Comparison of ENCODE assay signal across 19 cellular contexts in genomic region chr6:100518588-100518987, GRCh38. TPM values are rescaled to one million over a fixed set of nuclear protein-coding genes. Genes with fewer than 3 reads are reported as not detected.
DNase-seq lines count a peak whose midpoint lies in the region; ATAC-seq, FAIRE-seq and TF ChIP-seq lines count a peak whose summit lies in the region.
"Had no signal": no experiment of that assay in that cellular context is flagged by ENCODE, and none has a peak within 500 bp of the region (broad histone marks: within the 10 kb centered on the region; RNA-seq: fewer than 3 reads in every experiment).

No MANE protein-coding gene starts in this region.

- no peaks in the 10 kb centered on the region for H3F3A ChIP-seq in SK-N-SH (replicated peaks; ENCODE audit: insufficient read depth)

- H3K27me3 ChIP-seq in small intestine (ENCODE audit: control insufficient read depth in 2 of 2, insufficient read depth in 2 of 2, low read length in 2 of 2) (no peaks in the 10 kb centered on the region), SK-N-SH (ENCODE audit: insufficient read depth) (no peaks in the 10 kb centered on the region)
- H3K27me3 ChIP-seq: BLaER1 had no signal

- H3K4me2 ChIP-seq in SK-N-SH = no peak overlapping the region
- H3K4me2 ChIP-seq: BLaER1 had no signal

- H3K36me3 ChIP-seq in small intestine (ENCODE audit: control insufficient read depth in 2 of 2, insufficient read depth in 2 of 2, low read length in 2 of 2) = peaks cover 0 to 9% of the 10 kb centered on the region in 2 donors
- H3K36me3 ChIP-seq in SK-N-SH (replicated peaks in 1 of 2; ENCODE audit: control insufficient read depth in 1 of 2, insufficient read depth in 2 of 2, low read length in 1 of 2) = peaks cover 14 to 21% of the 10 kb centered on the region in 2 experiments

- H3K4me3 ChIP-seq in small intestine (ENCODE audit: low read depth in 1 of 2, low read length in 2 of 2) (no peak overlapping the region), SK-N-SH (ENCODE audit: low read depth in 2 of 2, low read length in 1 of 2) (no peak overlapping the region)
- H3K4me3 ChIP-seq: BLaER1, GM12878 had no signal

- POLR2A ChIA-PET in SK-N-SH (lab: Yijun Ruan, JAX) = no interaction called here

- no peaks in the 10 kb centered on the region for H4K20me1 ChIP-seq in SK-N-SH (ENCODE audit: insufficient read depth)
- H4K20me1 ChIP-seq: BLaER1 had no signal

- no peaks in the 10 kb centered on the region for H3K79me2 ChIP-seq in SK-N-SH (ENCODE audit: insufficient read depth)

- no peak overlapping the region for H2AFZ ChIP-seq in SK-N-SH (ENCODE audit: low read depth)

- H3K9me3 ChIP-seq in small intestine (ENCODE audit: control insufficient read depth, low read depth) (no peaks in the 10 kb centered on the region), SK-N-SH (no peaks in the 10 kb centered on the region)
- H3K9me3 ChIP-seq: BLaER1 had no signal

- CTCF ChIA-PET in SK-N-SH (lab: Yijun Ruan, JAX) = no interaction called here

- no peak for ATAC-seq in GM18861 (IDR thresholded peaks at IDR 0.05; ENCODE audit: unreplicated experiment)
- ATAC-seq: GM12878 had no signal

- peak; percentile 5 for DNase-seq in DMS53 (lab: John Stamatoyannopoulos, UW)
- no peak for DNase-seq in DMS53 treated with DMSO at 0.1 percent for 48 hours (lab: John Stamatoyannopoulos, UW; ENCODE audit: unreplicated experiment)
- DNase-seq in NCI-H146 (lab: John Stamatoyannopoulos, UW) = peak; percentile 79
- DNase-seq in NCI-H69 (lab: John Stamatoyannopoulos, UW) = peak; percentile 90
- no peak for DNase-seq in small intestine
- DNase-seq in SK-N-SH = no peak
- DNase-seq: 8988T; CD4-positive, alpha-beta memory T cell; DMS153; DND-41; EL; H9 had no signal

- H3K4me1 ChIP-seq in small intestine (ENCODE audit: control insufficient read depth in 2 of 2, insufficient read depth in 1 of 2, low read depth in 1 of 2, low read length in 1 of 2) = no peaks in the 10 kb centered on the region
- H3K4me1 ChIP-seq in SK-N-SH (ENCODE audit: control insufficient read depth in 1 of 2, insufficient read depth in 2 of 2, low read depth in 1 of 2, low read length in 1 of 2) = peaks cover 0 to 13% of the 10 kb centered on the region in 2 experiments; a peak in 2 of 4 replicates
- H3K4me1 ChIP-seq: BLaER1 had no signal

- no peak for TF ChIP-seq EP300 in SK-N-SH (IDR thresholded peaks at IDR 0.05; ENCODE audit: borderline replicate concordance in 1 of 2, low read depth in 1 of 2, low read length in 1 of 2)

- TF ChIP-seq RAD21 in SK-N-SH (IDR thresholded peaks at IDR 0.05; ENCODE audit: low read length) = no peak

- no peaks in the 10 kb centered on the region for H3K9me2 ChIP-seq in SK-N-SH

- H3K9ac ChIP-seq in SK-N-SH = no peak overlapping the region
- H3K9ac ChIP-seq: BLaER1 had no signal

- WGBS in small intestine, 3 donors = 89 to 90% (median 89%) methylated on average over 1 of the region's 1 CpG
- 83% methylated on average over 1 of the region's 1 CpG for WGBS in SK-N-SH (ENCODE audit: low lambda C conversion rate)

- H3K27ac ChIP-seq in small intestine (ENCODE audit: low read depth in 1 of 2, low read length in 1 of 2) = no peak overlapping the region
- no peak overlapping the region for H3K27ac ChIP-seq in SK-N-SH (ENCODE audit: low read depth in 2 of 2, low read length in 1 of 2)
- H3K27ac ChIP-seq: BLaER1 had no signal

- peak; percentile 82 for FAIRE-seq in small intestine (lab: Jason Lieb, UNC)
- FAIRE-seq: GM12878, GM19239, H1 had no signal

- no peak for TF ChIP-seq CTCF in SK-N-SH (IDR thresholded peaks at IDR 0.05)

TF ChIP-seq in SK-N-SH, 30 proteins besides CTCF, POLR2A, EP300 and RAD21:
- TF ChIP-seq USF1 (IDR thresholded peaks at IDR 0.05; ENCODE audit: borderline replicate concordance, low read depth) (no peak), CHD2 (IDR thresholded peaks at IDR 0.05; ENCODE audit: low read length, partially characterized antibody) (no peak), TAF1 (IDR thresholded peaks at IDR 0.05; ENCODE audit: borderline replicate concordance, low read depth, low read length) (no peak), RXRA (IDR thresholded peaks at IDR 0.05; ENCODE audit: borderline replicate concordance, low read depth) (no peak)

RNA-seq across cellular contexts. Expression of gene SIM1, which starts 53.9 kb away (rescaled TPM):
- polyA plus RNA-seq in small intestine (not detected), SK-N-SH (2012; rRNA removed) (0.02 TPM in 1 of 2 replicates, not detected in the other)
- polyA plus RNA-seq in SK-N-SH (2012; cell fraction: cytosol; rRNA removed) = 0.01 and 0.03 TPM in 2 replicates
- polyA plus RNA-seq in SK-N-SH (2012; cell fraction: nucleus; rRNA removed) = 0.01 TPM in 1 of 2 replicates, not detected in the other
- polyA plus RNA-seq: AG04450; CD14-positive monocyte; CD4-positive, alpha-beta memory T cell; GM12878 had no signal

Comparison
In these comparisons a context has a peak if more than half of its experiments do, and no peak if none do; other contexts are left out.
1. DNase-seq: peak in DMS53 (single experiment), NCI-H146 (single experiment) and NCI-H69 (single experiment); none in DMS53 treated with DMSO at 0.1 percent for 48 hours (single experiment), small intestine (single experiment) and SK-N-SH (single experiment).